17 cellular contexts compared by ENCODE assay signal in genomic region chr15:97875025-97875512, GRCh38.
DNase-seq lines count a peak whose midpoint lies in the region; ATAC-seq and TF ChIP-seq lines count a peak whose summit lies in the region.
"Had no signal": no experiment of that assay in that cellular context is flagged by ENCODE, and none has a peak within 500 bp of the region (broad histone marks: within the 10 kb centered on the region; RNA-seq: fewer than 3 reads in every experiment).

No MANE protein-coding gene starts in this region.

- H3K4me3 ChIP-seq in AG10803 (ENCODE audit: low read length) (peak overlapping the region; percentile 49), epithelial cell of esophagus (ENCODE audit: low read length) (peak overlapping the region; percentile 45), lung (no peak overlapping the region)
- H3K4me3 ChIP-seq: ascending aorta, psoas muscle had no signal

- H3K9me3 ChIP-seq in lung (ENCODE audit: control insufficient read depth in 2 of 2, insufficient read depth in 1 of 2, low read length in 1 of 2): peaks cover 0 to 7% of the 10 kb centered on the region in 2 donors
- H3K9me3 ChIP-seq: ascending aorta, psoas muscle, stomach had no signal

- ATAC-seq in HG03354 (IDR thresholded peaks at IDR 0.05; ENCODE audit: poor library complexity, severe bottlenecking, unreplicated experiment): peak; percentile 26
- ATAC-seq in lung (ENCODE audit: insufficient read depth, low FRiP score): peak; percentile 36
- ATAC-seq: psoas muscle had no signal

- H3K36me3 ChIP-seq in lung (ENCODE audit: control insufficient read depth in 2 of 2, insufficient read depth in 2 of 2, low read length in 2 of 2): no peaks in the 10 kb centered on the region
- H3K36me3 ChIP-seq: ascending aorta, stomach had no signal

- 53 to 64% methylated on average over 6 of the region's 6 CpGs for WGBS in lung, 2 donors

- no peaks in the 10 kb centered on the region for H3K27me3 ChIP-seq in lung (ENCODE audit: control insufficient read depth, insufficient read depth)
- H3K27me3 ChIP-seq: ascending aorta had no signal

- DNase-seq in AG10803 (ENCODE audit: low read depth): no peak
- no peak for DNase-seq in epithelial cell of esophagus (ENCODE audit: low read depth)
- DNase-seq in lung (ENCODE audit: low spot score): no peak
- DNase-seq in NCI-H69 (lab: John Stamatoyannopoulos, UW): no peak
- DNase-seq in iPS-NIHi7 (ENCODE audit: extremely low spot score): no peak
- DNase-seq in HuH-7.5 (ENCODE audit: low spot score): no peak
- DNase-seq: activated CD4-positive, alpha-beta memory T cell treated with anti-CD3 and anti-CD28 coated beads, Interleukin-2, amount 10 ng/mL, durations not matched to agents 7 days and 5 days; activated effector memory CD4-positive, alpha-beta T cell treated with Interleukin-2 at 50 U/mL for 16 hours; cortex of kidney; DMS53; kidney glomerular epithelial cell; NCI-H2029 treated with DMSO at 0.1 percent for 48 hours; OCI-M1; psoas muscle; stomach had no signal

- no peak for TF ChIP-seq CTCF in AG10803 (conservative IDR thresholded peaks at IDR 0.05; ENCODE audit: low read length)
- TF ChIP-seq CTCF in epithelial cell of esophagus (IDR thresholded peaks at IDR 0.05; ENCODE audit: insufficient read depth, low read depth, low read length, missing control alignments): no peak
- no peak for TF ChIP-seq CTCF in lung (IDR thresholded peaks at IDR 0.05; ENCODE audit: control extremely low read depth, extremely low read depth)

- H3K27ac ChIP-seq in lung (ENCODE audit: low read depth in 1 of 2, low read length in 1 of 2): peak overlapping the region in 1 of 2 donors; percentile 46
- H3K27ac ChIP-seq: ascending aorta, psoas muscle, stomach had no signal

- no peaks in the 10 kb centered on the region for H3K4me1 ChIP-seq in lung (ENCODE audit: control insufficient read depth in 2 of 2, insufficient read depth in 2 of 2, low read length in 2 of 2)
- H3K4me1 ChIP-seq: ascending aorta, psoas muscle had no signal
